In genomic region chr16:77190478-77191258, GRCh38 we compare ENCODE assay signal across 8 cellular contexts. TPM values are rescaled to one million over a fixed set of nuclear protein-coding genes. Genes with fewer than 3 reads are reported as not detected.
DNase-seq lines count a peak whose midpoint lies in the region; ATAC-seq and TF ChIP-seq lines count a peak whose summit lies in the region.

Gene MON1B, plus strand, starts transcription at chr16:77191190. Its CDS starts 296 bp downstream, at chr16:77191486.

- H3K36me3 ChIP-seq in left lung: peaks cover 0 to 27% of the 10 kb centered on the region in 2 donors

- no peak; the same call in 1 of the 2 replicates for TF ChIP-seq CTCF in C4-2B (conservative IDR thresholded peaks at IDR 0.05)
- no peak for TF ChIP-seq CTCF in left lung (IDR thresholded peaks at IDR 0.05)

- no peaks in the 10 kb centered on the region for H3K27me3 ChIP-seq in left lung

- H3K9me3 ChIP-seq in left lung: no peaks in the 10 kb centered on the region

- peak within 1 kb of the TSS; percentile 63 to 67 for H3K4me3 ChIP-seq in left lung

- DNase-seq in NCI-H774 (lab: John Stamatoyannopoulos, UW) (peak; percentile 92), dermis blood vessel endothelial cell (peak; percentile 99), left lung (peak; percentile 94 to 98)
- peak; percentile 89 to 93 for DNase-seq in activated CD4-positive, alpha-beta T cell treated with anti-CD3 and anti-CD28 coated beads, Interleukin-2, amount 50 U/mL, for 4 hours
- DNase-seq in stimulated activated CD4-positive, alpha-beta T cell treated with anti-CD3 and anti-CD28 coated beads, Interleukin-2, amount 100 ng/mL, for 48 hours: peak; percentile 78 to 81

- H3K27ac ChIP-seq in C4-2B (peak within 1 kb of the TSS; percentile 95), left lung (peak within 1 kb of the TSS; percentile 96 to 100)

- peaks cover 5 to 26% of the 10 kb centered on the region in 2 donors for H3K4me1 ChIP-seq in left lung

- ATAC-seq in GM19395 (IDR thresholded peaks at IDR 0.05; ENCODE audit: unreplicated experiment) (peak; percentile 97), HG03565 (IDR thresholded peaks at IDR 0.05; ENCODE audit: unreplicated experiment) (peak; percentile 91), left lung (peak; percentile 99)

- intact Hi-C loops in left lung (cut with DNase I): no loop called here

RNA-seq across cellular contexts. Expression of gene MON1B, which starts in this region (rescaled TPM):
- total RNA-seq in dermis blood vessel endothelial cell: 11.1 and 14.8 TPM in 2 replicates
- total RNA-seq in left lung: 10 to 100 TPM; 48.3 to 64.3 TPM

Comparison
In these comparisons a context has a peak if more than half of its experiments do, and no peak if none do; other contexts are left out.
1. Peak in every context shown above with its lines: DNase-seq, ATAC-seq, H3K4me3 ChIP-seq and H3K27ac ChIP-seq.